ENCODE assay signal across 23 cellular contexts in genomic region chr3:66200147-66200546, GRCh38. TPM values are rescaled to one million over a fixed set of nuclear protein-coding genes. Genes with fewer than 3 reads are reported as not detected.
DNase-seq lines count a peak whose midpoint lies in the region; ATAC-seq and TF ChIP-seq lines count a peak whose summit lies in the region.
"Had no signal": no experiment of that assay in that cellular context is flagged by ENCODE, and none has a peak within 500 bp of the region (broad histone marks: within the 10 kb centered on the region; RNA-seq: fewer than 3 reads in every experiment).

No MANE protein-coding gene starts in this region.

- no peak overlapping the region for H4K5ac ChIP-seq in IMR-90 (ENCODE audit: low read depth, low read length)

- H3K18ac ChIP-seq in IMR-90 (ENCODE audit: low read depth, low read length): no peak overlapping the region

- H3K27ac ChIP-seq in IMR-90 (ENCODE audit: insufficient read depth, low read length) (no peak overlapping the region), neural progenitor cell (no peak overlapping the region)
- H3K27ac ChIP-seq: adrenal gland, BLaER1, body of pancreas, tibial artery had no signal

- CTCF ChIA-PET in Calu3 (lab: Charles Lee) (interaction anchor here (0.5 kb wide), 1 partner anchor 1541 kb away, joined by 4 read pairs; no protein-coding TSS in a partner anchor), IMR-90 (lab: Yijun Ruan, JAX) (no interaction called here)
- CTCF ChIA-PET in activated CD4-positive, alpha-beta memory T cell treated with anti-CD3 and anti-CD28 coated beads, Interleukin-2, amount 10 ng/mL, durations not matched to agents 7 days and 5 days (lab: Charles Lee): interaction anchor here (0.5 kb wide), 1 partner anchor 494 kb away, joined by 5 read pairs; no protein-coding TSS in a partner anchor

- no peaks in the 10 kb centered on the region for H3K36me3 ChIP-seq in IMR-90 (ENCODE audit: control insufficient read depth, insufficient read depth, low read length)
- no peaks in the 10 kb centered on the region for H3K36me3 ChIP-seq in neural progenitor cell
- H3K36me3 ChIP-seq: adrenal gland, BLaER1, tibial artery had no signal

- peak overlapping the region; percentile 43 for H2AFZ ChIP-seq in IMR-90 (replicated peaks; ENCODE audit: low read length, poor library complexity)
- no peak overlapping the region for H2AFZ ChIP-seq in neural progenitor cell (replicated peaks)

- dilution Hi-C loops in IMR-90 (cut with HindIII; ENCODE audit: low sequenced_read_pairs, unreplicated experiment): no loop called here

- H3K4me2 ChIP-seq in IMR-90 (ENCODE audit: low read depth, low read length): no peak overlapping the region
- no peak overlapping the region for H3K4me2 ChIP-seq in neural progenitor cell
- H3K4me2 ChIP-seq: BLaER1 had no signal

- peaks cover 41% of the 10 kb centered on the region for H3F3A ChIP-seq in neural progenitor cell (ENCODE audit: low read depth)

- no peak overlapping the region for H2AK5ac ChIP-seq in IMR-90 (ENCODE audit: low read depth, low read length)

- H2AK9ac ChIP-seq in IMR-90 (replicated peaks; ENCODE audit: low read depth, low read length, poor library complexity): peak overlapping the region; percentile 55

- H3K27me3 Mint-ChIP-seq in Calu3 (ENCODE audit: unreplicated experiment): no peaks in the 10 kb centered on the region
- peaks cover 18% of the 10 kb centered on the region for H3K27me3 Mint-ChIP-seq in neural progenitor cell (ENCODE audit: insufficient read depth, low read depth)
- peaks cover 27% of the 10 kb centered on the region for H3K27me3 Mint-ChIP-seq in activated CD4-positive, alpha-beta memory T cell treated with anti-CD3 and anti-CD28 coated beads, Interleukin-2, amount 10 ng/mL, durations not matched to agents 7 days and 5 days

- H3K4me3 Mint-ChIP-seq in Calu3 (ENCODE audit: low read depth, unreplicated experiment) (no peak overlapping the region), neural progenitor cell (no peak overlapping the region)
- H3K4me3 Mint-ChIP-seq in activated CD4-positive, alpha-beta memory T cell treated with anti-CD3 and anti-CD28 coated beads, Interleukin-2, amount 10 ng/mL, durations not matched to agents 7 days and 5 days: no peak overlapping the region
- H3K4me3 Mint-ChIP-seq: activated B cell treated with CpG ODN at 0.5 μM for 24 hours; activated naive CD4-positive, alpha-beta T cell treated with anti-CD3 and anti-CD28 coated beads for 36 hours; natural killer cell treated with Interleukin-12 subunit alpha and Interleukin-12 subunit beta and Interleukin-15 and Interleukin-18, amount 100 ng/mL, for 72 hours had no signal

- no peak overlapping the region for H3K23ac ChIP-seq in IMR-90 (ENCODE audit: low read depth, low read length)

- H2BK120ac ChIP-seq in IMR-90 (ENCODE audit: low read depth, low read length): no peak overlapping the region

- POLR2A ChIA-PET in IMR-90 (lab: Charles Lee; ENCODE audit: unreplicated experiment): no interaction called here
- POLR2A ChIA-PET in activated CD4-positive, alpha-beta memory T cell treated with anti-CD3 and anti-CD28 coated beads, Interleukin-2, amount 10 ng/mL, durations not matched to agents 7 days and 5 days (lab: Charles Lee): no interaction called here

- H3K4me1 Mint-ChIP-seq in Calu3 (ENCODE audit: low read depth, unreplicated experiment) (no peaks in the 10 kb centered on the region), neural progenitor cell (peaks cover 12% of the 10 kb centered on the region)
- H3K4me1 Mint-ChIP-seq in activated CD4-positive, alpha-beta memory T cell treated with anti-CD3 and anti-CD28 coated beads, Interleukin-2, amount 10 ng/mL, durations not matched to agents 7 days and 5 days: peaks cover 2% of the 10 kb centered on the region
- H3K4me1 Mint-ChIP-seq: activated B cell treated with CpG ODN at 0.5 μM for 24 hours had no signal

- H2BK15ac ChIP-seq in IMR-90 (ENCODE audit: low read depth, low read length): no peak overlapping the region

- H3K79me1 ChIP-seq in IMR-90 (ENCODE audit: low read depth in 1 of 2, low read length in 2 of 2): no peaks in the 10 kb centered on the region

- in situ Hi-C loops in IMR-90 (cut with MboI; ENCODE audit: low sequenced_read_pairs) (no loop called here), SK-MEL-5 (cut with HindIII; ENCODE audit: low pct_unique_long_range_greater_than_20kb, low sequenced_read_pairs) (no loop called here), ACHN (cut with HindIII; ENCODE audit: low pct_ligation_motif_present, low pct_unique_long_range_greater_than_20kb, low sequenced_read_pairs) (no loop called here)

- TF ChIP-seq CTCF in Calu3 (IDR thresholded peaks at IDR 0.05; ENCODE audit: unreplicated experiment) (no peak), IMR-90 (conservative IDR thresholded peaks at IDR 0.05; ENCODE audit: low read depth, low read length) (no peak), neural progenitor cell (IDR thresholded peaks at IDR 0.05) (peak; percentile 8)

- peaks cover 7% of the 10 kb centered on the region for H3K27me3 ChIP-seq in IMR-90 (ENCODE audit: control insufficient read depth, insufficient read depth, low read length)
- no peaks in the 10 kb centered on the region for H3K27me3 ChIP-seq in neural progenitor cell
- H3K27me3 ChIP-seq: adrenal gland, BLaER1, body of pancreas, tibial artery had no signal

- no peaks in the 10 kb centered on the region for H3K36me3 Mint-ChIP-seq in Calu3 (ENCODE audit: insufficient read depth, unreplicated experiment)
- H3K36me3 Mint-ChIP-seq in neural progenitor cell: no peaks in the 10 kb centered on the region
- H3K36me3 Mint-ChIP-seq in activated CD4-positive, alpha-beta memory T cell treated with anti-CD3 and anti-CD28 coated beads, Interleukin-2, amount 10 ng/mL, durations not matched to agents 7 days and 5 days (ENCODE audit: low read depth): no peaks in the 10 kb centered on the region
- H3K36me3 Mint-ChIP-seq: natural killer cell treated with Interleukin-12 subunit alpha and Interleukin-12 subunit beta and Interleukin-15 and Interleukin-18, amount 100 ng/mL, for 72 hours had no signal

- H3K14ac ChIP-seq in IMR-90 (replicated peaks; ENCODE audit: low read depth, low read length): no peak overlapping the region

- H3K4ac ChIP-seq in IMR-90 (ENCODE audit: low read depth, low read length): no peak overlapping the region

- H3K27ac Mint-ChIP-seq in Calu3 (ENCODE audit: unreplicated experiment): no peak overlapping the region
- H3K27ac Mint-ChIP-seq in neural progenitor cell: no peak overlapping the region
- no peak overlapping the region for H3K27ac Mint-ChIP-seq in activated CD4-positive, alpha-beta memory T cell treated with anti-CD3 and anti-CD28 coated beads, Interleukin-2, amount 10 ng/mL, durations not matched to agents 7 days and 5 days
- H3K27ac Mint-ChIP-seq: activated B cell treated with CpG ODN at 0.5 μM for 24 hours; activated naive CD4-positive, alpha-beta T cell treated with anti-CD3 and anti-CD28 coated beads for 36 hours; natural killer cell treated with Interleukin-12 subunit alpha and Interleukin-12 subunit beta and Interleukin-15 and Interleukin-18, amount 100 ng/mL, for 72 hours had no signal

- H2BK5ac ChIP-seq in IMR-90 (ENCODE audit: low read depth, low read length, poor library complexity, severe bottlenecking): no peak overlapping the region

- H3K9me1 ChIP-seq in IMR-90 (ENCODE audit: insufficient read depth, low read length): peaks cover 14% of the 10 kb centered on the region

- H2BK20ac ChIP-seq in IMR-90 (ENCODE audit: low read depth, low read length): no peak overlapping the region

- no peak overlapping the region for H3K56ac ChIP-seq in IMR-90 (ENCODE audit: extremely low read depth, insufficient read depth, low read length)

- no peak overlapping the region for H3K9ac ChIP-seq in IMR-90 (ENCODE audit: low read depth, low read length)
- H3K9ac ChIP-seq in neural progenitor cell: no peak overlapping the region
- H3K9ac ChIP-seq: BLaER1 had no signal

- DNase-seq in Calu3: peak; percentile 21
- no peak for DNase-seq in IMR-90
- peak; percentile 30 for DNase-seq in SK-MEL-5 (ENCODE audit: low read depth, low spot score)
- DNase-seq in neural progenitor cell (ENCODE audit: low spot score): peak; percentile 13
- DNase-seq in ACHN: no peak
- DNase-seq in activated CD4-positive, alpha-beta memory T cell treated with anti-CD3 and anti-CD28 coated beads, Interleukin-2, amount 10 ng/mL, durations not matched to agents 7 days and 5 days: no peak
- no peak for DNase-seq in activated CD4-positive, alpha-beta T cell treated with anti-CD3 and anti-CD28 coated beads, Interleukin-2, amount 50 U/mL, for 1 hour
- DNase-seq: activated B cell treated with CpG ODN at 0.5 μM for 24 hours; activated naive CD4-positive, alpha-beta T cell treated with anti-CD3 and anti-CD28 coated beads for 36 hours; adrenal gland; body of pancreas; COR-L47; DMS79; GF-D8; islet precursor cell; Kasumi-1; NCI-H146; NCI-H524 treated with DMSO at 0.1 percent for 48 hours; small intestine; tibial artery had no signal

- BruUV-seq in Calu3 (replicated peaks; lab: Mats Ljungman, UMichigan) (no TSS peak), IMR-90 (replicated peaks; lab: Mats Ljungman, UMichigan) (no TSS peak)

- no peak overlapping the region for H4K8ac ChIP-seq in IMR-90 (ENCODE audit: low read depth in 2 of 2, low read length in 2 of 2)

- intact Hi-C loops in Calu3 (cut with micrococcal nuclease; ENCODE audit: unreplicated experiment) (no loop called here), IMR-90 (cut with micrococcal nuclease) (no loop called here)

- H4K20me1 ChIP-seq in IMR-90 (ENCODE audit: insufficient read depth, low read length) (no peaks in the 10 kb centered on the region), neural progenitor cell (ENCODE audit: low read depth) (no peaks in the 10 kb centered on the region)
- H4K20me1 ChIP-seq: BLaER1 had no signal

- H3K4me3 ChIP-seq in IMR-90 (ENCODE audit: insufficient read depth, low read depth, low read length) (no peak overlapping the region), neural progenitor cell (no peak overlapping the region)
- H3K4me3 ChIP-seq: adrenal gland, BLaER1, body of pancreas, tibial artery had no signal

- no CpG with 5 or more reads among the region's 3 CpGs for WGBS in IMR-90 (ENCODE audit: extremely low coverage in 2 of 2, insufficient read length in 1 of 2), 2 experiments

- H3K79me2 ChIP-seq in neural progenitor cell (ENCODE audit: low read depth): no peaks in the 10 kb centered on the region

- TF ChIP-seq RAD21 in IMR-90 (IDR thresholded peaks at IDR 0.05; ENCODE audit: low read length): no peak

- H3K9me3 ChIP-seq in IMR-90 (ENCODE audit: control insufficient read depth, insufficient read depth, low read length): no peaks in the 10 kb centered on the region
- no peaks in the 10 kb centered on the region for H3K9me3 ChIP-seq in neural progenitor cell (ENCODE audit: low read depth)
- H3K9me3 ChIP-seq: adrenal gland, BLaER1, body of pancreas, tibial artery had no signal

- no peaks in the 10 kb centered on the region for H3K9me3 Mint-ChIP-seq in Calu3 (ENCODE audit: low read depth, unreplicated experiment)
- H3K9me3 Mint-ChIP-seq in neural progenitor cell: no peaks in the 10 kb centered on the region
- no peaks in the 10 kb centered on the region for H3K9me3 Mint-ChIP-seq in activated CD4-positive, alpha-beta memory T cell treated with anti-CD3 and anti-CD28 coated beads, Interleukin-2, amount 10 ng/mL, durations not matched to agents 7 days and 5 days
- H3K9me3 Mint-ChIP-seq: activated B cell treated with CpG ODN at 0.5 μM for 24 hours; activated naive CD4-positive, alpha-beta T cell treated with anti-CD3 and anti-CD28 coated beads for 36 hours; natural killer cell treated with Interleukin-12 subunit alpha and Interleukin-12 subunit beta and Interleukin-15 and Interleukin-18, amount 100 ng/mL, for 72 hours had no signal

- no peak overlapping the region for H4K91ac ChIP-seq in IMR-90 (ENCODE audit: insufficient read depth, low read depth, low read length)

- no peaks in the 10 kb centered on the region for H3K4me1 ChIP-seq in IMR-90 (ENCODE audit: control insufficient read depth, insufficient read depth, low read length)
- H3K4me1 ChIP-seq in neural progenitor cell: peaks cover 11% of the 10 kb centered on the region
- H3K4me1 ChIP-seq: adrenal gland, BLaER1 had no signal

- TF ChIP-seq POLR2A in IMR-90 (IDR thresholded peaks at IDR 0.05; ENCODE audit: low read depth, low read length): no peak

- ATAC-seq in IMR-90 (ENCODE audit: low read depth): no peak
- ATAC-seq: body of pancreas, HepG2 had no signal

RNA-seq across cellular contexts. Expression of gene SLC25A26, which starts 20.7 kb away (rescaled TPM):
- 15.3 and 15.8 TPM in 2 replicates for total RNA-seq in Calu3 (2022)
- total RNA-seq in IMR-90 (2012; rRNA removed): 12.7 and 17.5 TPM in 2 replicates
- 8.5 and 10.9 TPM in 2 replicates for polyA plus RNA-seq in IMR-90 (2012; rRNA removed)
- polyA plus RNA-seq in IMR-90 (2012; cell fraction: cytosol; rRNA removed): 5.6 and 13.2 TPM in 2 replicates
- polyA plus RNA-seq in IMR-90 (2012; cell fraction: nucleus; rRNA removed; ENCODE audit: low replicate concordance): 3.1 and 7.2 TPM in 2 replicates
- 26.5 and 32.7 TPM in 2 replicates for total RNA-seq in SK-MEL-5 (2014; rRNA removed; shearing (Covaris generic))
- 21.5 and 22.0 TPM in 2 replicates for polyA plus RNA-seq in SK-MEL-5 (2015; cell fraction: cytosol; rRNA removed)
- polyA plus RNA-seq in SK-MEL-5 (2015; cell fraction: nucleus; rRNA removed): 17.2 and 18.7 TPM in 2 replicates
- total RNA-seq in neural progenitor cell (ENCODE audit: low replicate concordance): 17.0 and 21.9 TPM in 2 replicates
- total RNA-seq in activated CD4-positive, alpha-beta memory T cell treated with anti-CD3 and anti-CD28 coated beads, Interleukin-2, amount 10 ng/mL, durations not matched to agents 7 days and 5 days: 10 to 100 TPM; 12.9 to 15.3 TPM

Comparison
In these comparisons a context has a peak if more than half of its experiments do, and no peak if none do; other contexts are left out.
1. DNase-seq: peak in Calu3 (single experiment), SK-MEL-5 (single experiment) and neural progenitor cell (single experiment); none in IMR-90 (single experiment), ACHN (single experiment), activated CD4-positive, alpha-beta memory T cell treated with anti-CD3 and anti-CD28 coated beads, Interleukin-2, amount 10 ng/mL, durations not matched to agents 7 days and 5 days (single experiment) and activated CD4-positive, alpha-beta T cell treated with anti-CD3 and anti-CD28 coated beads, Interleukin-2, amount 50 U/mL, for 1 hour (single experiment).